Comparison of ENCODE assay signal across 9 cellular contexts in the genomic region with DNA sequence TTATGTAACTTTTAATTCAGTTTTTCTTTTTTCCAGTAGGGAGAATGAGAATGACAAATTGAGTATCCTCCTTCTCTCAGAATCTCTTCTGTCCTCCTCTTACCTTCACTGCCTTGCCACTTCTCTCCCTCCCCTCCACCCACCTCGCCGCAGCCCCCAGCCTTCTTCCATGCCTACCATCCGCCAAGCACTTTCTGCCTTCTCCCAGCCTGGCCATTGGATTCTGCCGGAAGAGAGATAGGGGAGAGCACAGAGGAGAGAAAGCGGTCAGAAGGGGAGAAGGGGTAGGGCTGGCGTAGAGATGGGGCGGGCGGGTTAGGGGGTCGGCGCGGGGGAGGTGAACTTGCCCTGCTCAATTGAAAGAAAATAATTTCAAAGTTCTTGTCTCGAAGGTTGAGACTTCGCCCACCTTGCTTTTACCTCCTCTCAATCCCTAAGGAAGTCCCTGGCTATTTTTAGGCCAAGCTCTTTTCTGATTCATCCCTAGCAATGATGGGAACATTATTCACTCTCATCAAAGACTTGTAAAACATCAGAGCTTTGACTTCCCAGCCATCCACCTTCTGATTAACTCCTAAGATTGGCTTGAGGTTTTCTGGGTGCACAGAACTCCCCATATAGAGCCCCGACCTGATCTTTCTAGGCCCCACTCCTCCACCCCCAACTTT. TPM values are rescaled to one million over a fixed set of nuclear protein-coding genes. Genes with fewer than 3 reads are reported as not detected.
DNase-seq lines count a peak whose midpoint lies in the region; ATAC-seq lines count a peak whose summit lies in the region.
"Had no signal": no experiment of that assay in that cellular context is flagged by ENCODE, and none has a peak within 500 bp of the region (broad histone marks: within the 10 kb centered on the region; RNA-seq: fewer than 3 reads in every experiment).

No MANE protein-coding gene starts in this region.

- H3K4me3 Mint-ChIP-seq in activated CD4-positive, alpha-beta T cell treated with anti-CD3 and anti-CD28 coated beads for 36 hours, result peak overlapping the region; percentile 84
- peak overlapping the region; percentile 89 to 91 for H3K4me3 Mint-ChIP-seq in stimulated activated naive CD8-positive, alpha-beta T cell treated with anti-CD3 and anti-CD28 coated beads, Interleukin-15, amount 100 ng/mL, for 72 hours

- H3K36me3 Mint-ChIP-seq in activated CD4-positive, alpha-beta T cell treated with anti-CD3 and anti-CD28 coated beads for 36 hours (ENCODE audit: low read depth), result peaks cover 8% of the 10 kb centered on the region
- H3K36me3 Mint-ChIP-seq in activated naive CD4-positive, alpha-beta T cell treated with anti-CD3 and anti-CD28 coated beads, Interleukin-2, amount 50 U/mL, for 72 hours, result peaks cover 5 to 13% of the 10 kb centered on the region in 2 donors

- ATAC-seq in activated CD4-positive, alpha-beta T cell treated with anti-CD3 and anti-CD28 coated beads for 36 hours, result no peak
- peak in 1 of 2 donors; percentile 4 for ATAC-seq in activated naive CD4-positive, alpha-beta T cell treated with anti-CD3 and anti-CD28 coated beads, Interleukin-2, amount 50 U/mL, for 72 hours
- no peak for ATAC-seq in stimulated activated naive CD8-positive, alpha-beta T cell treated with anti-CD3 and anti-CD28 coated beads, Interleukin-15, amount 100 ng/mL, for 72 hours
- ATAC-seq in GM21367 (IDR thresholded peaks at IDR 0.05; ENCODE audit: unreplicated experiment), result no peak

- H3K27ac Mint-ChIP-seq in activated CD4-positive, alpha-beta T cell treated with anti-CD3 and anti-CD28 coated beads for 36 hours, result peak overlapping the region; percentile 80
- peak overlapping the region; percentile 37 to 84 for H3K27ac Mint-ChIP-seq in activated naive CD4-positive, alpha-beta T cell treated with anti-CD3 and anti-CD28 coated beads, Interleukin-2, amount 50 U/mL, for 72 hours
- H3K27ac Mint-ChIP-seq in stimulated activated naive CD8-positive, alpha-beta T cell treated with anti-CD3 and anti-CD28 coated beads, Interleukin-15, amount 100 ng/mL, for 72 hours, result peak overlapping the region in 1 of 2 donors; percentile 66

- H3K4me1 Mint-ChIP-seq in activated CD4-positive, alpha-beta T cell treated with anti-CD3 and anti-CD28 coated beads for 36 hours, result peaks cover 43% of the 10 kb centered on the region
- H3K4me1 Mint-ChIP-seq in stimulated activated naive CD8-positive, alpha-beta T cell treated with anti-CD3 and anti-CD28 coated beads, Interleukin-15, amount 100 ng/mL, for 72 hours, result peaks cover 17% of the 10 kb centered on the region

- intact Hi-C loops in activated CD4-positive, alpha-beta T cell treated with anti-CD3 and anti-CD28 coated beads for 36 hours (cut with DNase I, micrococcal nuclease), result loop anchor here (1.0 to 2.0 kb wide), 3 partner anchors 12 to 42 kb away; no protein-coding TSS in a partner anchor

- no peaks in the 10 kb centered on the region for H3K27me3 Mint-ChIP-seq in activated CD4-positive, alpha-beta T cell treated with anti-CD3 and anti-CD28 coated beads for 36 hours
- peaks cover 25% of the 10 kb centered on the region for H3K27me3 Mint-ChIP-seq in stimulated activated naive CD8-positive, alpha-beta T cell treated with anti-CD3 and anti-CD28 coated beads, Interleukin-15, amount 100 ng/mL, for 72 hours

- POLR2A ChIA-PET in activated CD4-positive, alpha-beta T cell treated with anti-CD3 and anti-CD28 coated beads for 36 hours (lab: Charles Lee), result interaction anchor here (0.6 kb wide), 2 partner anchors 403 to 927 kb away, joined by 3 to 7 read pairs; no protein-coding TSS in a partner anchor

- H3K9me3 Mint-ChIP-seq in activated CD4-positive, alpha-beta T cell treated with anti-CD3 and anti-CD28 coated beads for 36 hours (ENCODE audit: low read depth), result no peaks in the 10 kb centered on the region
- H3K9me3 Mint-ChIP-seq in activated naive CD4-positive, alpha-beta T cell treated with anti-CD3 and anti-CD28 coated beads, Interleukin-2, amount 50 U/mL, for 72 hours, result no peaks in the 10 kb centered on the region
- H3K9me3 Mint-ChIP-seq in stimulated activated naive CD8-positive, alpha-beta T cell treated with anti-CD3 and anti-CD28 coated beads, Interleukin-15, amount 100 ng/mL, for 72 hours, result no peaks in the 10 kb centered on the region

- DNase-seq in activated CD4-positive, alpha-beta T cell treated with anti-CD3 and anti-CD28 coated beads for 36 hours, result no peak
- DNase-seq in activated CD4-positive, alpha-beta T cell treated with anti-CD3 and anti-CD28 coated beads, Interleukin-2, amount 50 U/mL, for 48 hours, result no peak
- DNase-seq in activated naive CD4-positive, alpha-beta T cell treated with anti-CD3 and anti-CD28 coated beads, Interleukin-2, amount 50 U/mL, for 72 hours (ENCODE audit: low spot score in 2 of 2), result no peak
- DNase-seq in iPS-NIHi11 (ENCODE audit: low spot score), result peak; percentile 29
- no peak for DNase-seq in stimulated activated naive CD8-positive, alpha-beta T cell treated with anti-CD3 and anti-CD28 coated beads, Interleukin-15, amount 100 ng/mL, for 72 hours
- no peak for DNase-seq in NCI-H446 treated with DMSO at 0.1 percent for 48 hours (lab: John Stamatoyannopoulos, UW)
- no peak for DNase-seq in GM19238 (ENCODE audit: insufficient read length, low spot score)
- DNase-seq: DND-41 had no signal

- CTCF ChIA-PET in activated CD4-positive, alpha-beta T cell treated with anti-CD3 and anti-CD28 coated beads for 36 hours (lab: Charles Lee), result no interaction called here

RNA-seq across cellular contexts. Expression of a gene that starts 0.8 kb away (rescaled TPM):
- total RNA-seq in activated CD4-positive, alpha-beta T cell treated with anti-CD3 and anti-CD28 coated beads for 36 hours, result 1 to 10 TPM; 8.7 to 9.3 TPM
- total RNA-seq in activated naive CD4-positive, alpha-beta T cell treated with anti-CD3 and anti-CD28 coated beads, Interleukin-2, amount 50 U/mL, for 72 hours, result 10 to 100 TPM in 1 of 2 donors, 1 to 10 TPM in 1; 6.5 to 11.2 TPM

RNA-seq across cellular contexts. Expression of a gene that starts 46.1 kb away (rescaled TPM):
- 10 to 100 TPM in 1 of 2 experiments, 1 to 10 TPM in 1; 9.3 to 12.1 TPM for total RNA-seq in activated CD4-positive, alpha-beta T cell treated with anti-CD3 and anti-CD28 coated beads for 36 hours
- total RNA-seq in activated naive CD4-positive, alpha-beta T cell treated with anti-CD3 and anti-CD28 coated beads, Interleukin-2, amount 50 U/mL, for 72 hours, result 10 to 100 TPM in 1 of 2 donors, 1 to 10 TPM in 1; 5.2 to 23.7 TPM

RNA-seq across cellular contexts. Expression of a gene that starts 52.5 kb away (rescaled TPM):
- total RNA-seq in activated CD4-positive, alpha-beta T cell treated with anti-CD3 and anti-CD28 coated beads for 36 hours, result not detected
- total RNA-seq in activated naive CD4-positive, alpha-beta T cell treated with anti-CD3 and anti-CD28 coated beads, Interleukin-2, amount 50 U/mL, for 72 hours, result not detected
